Comparison of ENCODE assay signal across 9 cellular contexts in the genomic region with DNA sequence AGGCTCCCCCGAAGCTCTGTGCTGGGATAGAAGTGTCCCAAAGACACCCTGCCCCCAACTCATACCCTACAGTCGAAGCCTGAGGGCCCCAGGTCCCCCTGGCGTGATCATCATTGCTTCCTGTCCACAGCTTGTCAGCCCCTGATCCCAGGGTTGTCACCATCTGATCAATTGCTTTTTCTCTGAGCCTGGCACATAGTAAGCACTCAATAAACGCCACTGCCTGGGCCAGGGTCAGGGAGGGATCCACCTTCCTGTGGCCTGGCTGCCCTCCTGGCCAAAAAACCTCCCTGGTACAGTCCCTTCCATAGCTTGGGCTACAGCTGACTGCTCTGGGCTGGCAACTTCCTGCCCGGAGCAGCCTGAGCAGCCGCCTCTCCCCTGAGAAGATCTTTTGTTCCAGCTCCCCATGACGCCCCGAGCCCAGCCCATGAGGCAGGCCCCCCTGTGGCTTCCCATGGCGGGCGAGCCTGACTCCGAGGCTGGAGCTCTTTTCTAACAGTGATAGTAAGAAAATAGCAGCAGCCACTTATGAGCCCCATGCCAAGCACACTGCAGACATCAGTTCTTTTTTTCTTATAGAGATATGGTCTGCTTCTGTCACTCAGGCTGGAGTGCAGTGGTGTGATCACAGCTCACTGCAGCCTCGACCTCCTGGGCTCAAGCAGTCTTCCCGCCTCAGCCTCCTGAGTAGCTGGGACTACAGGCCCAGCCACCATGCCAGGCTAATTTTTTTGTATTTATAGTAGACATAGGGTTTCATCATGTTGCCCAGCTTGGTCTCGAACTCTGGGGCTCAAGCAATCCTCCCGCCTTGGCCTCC. TPM values are rescaled to one million over a fixed set of nuclear protein-coding genes. Genes with fewer than 3 reads are reported as not detected.
DNase-seq lines count a peak whose midpoint lies in the region; ATAC-seq and TF ChIP-seq lines count a peak whose summit lies in the region.
"Had no signal": no experiment of that assay in that cellular context is flagged by ENCODE, and none has a peak within 500 bp of the region (broad histone marks: within the 10 kb centered on the region; RNA-seq: fewer than 3 reads in every experiment).

No MANE protein-coding gene starts in this region.

- H3K4me3 Mint-ChIP-seq in MCF 10A (ENCODE audit: unreplicated experiment): no peak overlapping the region

- TF ChIP-seq CTCF in breast epithelium (IDR thresholded peaks at IDR 0.05): no peak
- TF ChIP-seq CTCF in MCF 10A (IDR thresholded peaks at IDR 0.05; ENCODE audit: unreplicated experiment): no peak
- TF ChIP-seq CTCF in upper lobe of left lung (IDR thresholded peaks at IDR 0.05): no peak

- BruUV-seq in MCF 10A (replicated peaks; lab: Mats Ljungman, UMichigan): no TSS peak

- WGBS in upper lobe of left lung, 2 donors: 48 to 68% methylated on average over 6 to 15 of the region's 15 CpGs

- H3K4me1 Mint-ChIP-seq in MCF 10A (ENCODE audit: insufficient read depth, unreplicated experiment): peaks cover 12% of the 10 kb centered on the region

- DNase-seq in breast epithelium (ENCODE audit: low spot score in 2 of 2) (no peak), MCF 10A (ENCODE audit: unreplicated experiment) (no peak), amygdala (lab: John Stamatoyannopoulos, UW) (peak in 37 of 56 donors; percentile 10 to 71 (median 37)), kidney tubule cell (ENCODE audit: low spot score) (peak; percentile 63), upper lobe of left lung (peak in 1 of 2 donors; percentile 63), SHP77 treated with DMSO at 0.1 percent for 48 hours (lab: John Stamatoyannopoulos, UW) (no peak)
- DNase-seq: EL had no signal

- H3K4me3 ChIP-seq in breast epithelium: no peak overlapping the region
- H3K4me3 ChIP-seq in upper lobe of left lung: no peak overlapping the region

- CTCF ChIA-PET in MCF 10A (lab: Yijun Ruan, JAX): interaction anchor here (0.6 to 3.6 kb wide), 4 partner anchors 13 to 508 kb away, joined by 3 to 26 read pairs (median 4); no protein-coding TSS in a partner anchor

- TF ChIP-seq POLR2A in breast epithelium (IDR thresholded peaks at IDR 0.05) (no peak), upper lobe of left lung (IDR thresholded peaks at IDR 0.05) (no peak)

- POLR2A ChIA-PET in MCF 10A (lab: Yijun Ruan, JAX): interaction anchor here (0.7 to 1.3 kb wide), 4 partner anchors 8 to 22 kb away, joined by 3 read pairs; no protein-coding TSS in a partner anchor

- peaks cover 11 to 19% of the 10 kb centered on the region in 2 donors for H3K4me1 ChIP-seq in breast epithelium
- H3K4me1 ChIP-seq in upper lobe of left lung: peaks cover 58 to 71% (median 65%) of the 10 kb centered on the region in 4 donors

- no peak overlapping the region for H3K27ac Mint-ChIP-seq in MCF 10A (ENCODE audit: low read depth, unreplicated experiment)

- no peaks in the 10 kb centered on the region for H3K27me3 Mint-ChIP-seq in MCF 10A (ENCODE audit: insufficient read depth, unreplicated experiment)

- ATAC-seq in upper lobe of left lung (ENCODE audit: low FRiP score in 2 of 2) (no peak), HG03175 (IDR thresholded peaks at IDR 0.05; ENCODE audit: unreplicated experiment) (no peak), GM19452 (IDR thresholded peaks at IDR 0.05; ENCODE audit: unreplicated experiment) (no peak)

- H3K36me3 Mint-ChIP-seq in MCF 10A (ENCODE audit: insufficient read depth, unreplicated experiment): no peaks in the 10 kb centered on the region

- H3K27ac ChIP-seq in breast epithelium (peak overlapping the region; percentile 50 to 71), upper lobe of left lung (peak overlapping the region; percentile 44 to 94 (median 80))

- H3K36me3 ChIP-seq in breast epithelium (no peaks in the 10 kb centered on the region), upper lobe of left lung (peaks cover 0 to 6% (median 0%) of the 10 kb centered on the region in 4 donors)

- no peaks in the 10 kb centered on the region for H3K27me3 ChIP-seq in breast epithelium
- no peaks in the 10 kb centered on the region for H3K27me3 ChIP-seq in upper lobe of left lung

- H3K9me3 Mint-ChIP-seq in MCF 10A (ENCODE audit: unreplicated experiment): no peaks in the 10 kb centered on the region

- no peak for TF ChIP-seq EP300 in upper lobe of left lung (IDR thresholded peaks at IDR 0.05)

- no peaks in the 10 kb centered on the region for H3K9me3 ChIP-seq in breast epithelium
- H3K9me3 ChIP-seq in upper lobe of left lung: no peaks in the 10 kb centered on the region

- intact Hi-C loops in breast epithelium (cut with DNase I; ENCODE audit: low total_unique reads) (no loop called here), MCF 10A (cut with micrococcal nuclease) (no loop called here)

RNA-seq across cellular contexts. Expression of a gene that starts 6.5 kb away (rescaled TPM):
- total RNA-seq in breast epithelium (10 to 100 TPM; 13.9 to 27.4 (median 17.4) TPM), MCF 10A (2022) (4.5 and 5.1 TPM in 2 replicates), upper lobe of left lung (100 to 1,000 TPM in 1 of 6 donors, 10 to 100 TPM in 5; 24.8 to 128 (median 52.5) TPM)

RNA-seq across cellular contexts. Expression of a gene that starts 43.3 kb away (rescaled TPM):
- total RNA-seq in breast epithelium (10 to 100 TPM in 2 of 3 donors, 1 to 10 TPM in 1; 6.6 to 10.9 (median 10.2) TPM), MCF 10A (2022) (3.4 and 4.0 TPM in 2 replicates), upper lobe of left lung (10 to 100 TPM in 5 of 6 donors, 1 to 10 TPM in 1; 9.1 to 24.6 (median 21.2) TPM)

Comparison
In these comparisons a context has a peak if more than half of its experiments do, and no peak if none do; other contexts are left out.
1. DNase-seq: peak in amygdala (37 of 56) and kidney tubule cell (single experiment); none in breast epithelium (0 of 2), MCF 10A (single experiment) and SHP77 treated with DMSO at 0.1 percent for 48 hours (single experiment).